8 cellular contexts compared by ENCODE assay signal in the genomic region with DNA sequence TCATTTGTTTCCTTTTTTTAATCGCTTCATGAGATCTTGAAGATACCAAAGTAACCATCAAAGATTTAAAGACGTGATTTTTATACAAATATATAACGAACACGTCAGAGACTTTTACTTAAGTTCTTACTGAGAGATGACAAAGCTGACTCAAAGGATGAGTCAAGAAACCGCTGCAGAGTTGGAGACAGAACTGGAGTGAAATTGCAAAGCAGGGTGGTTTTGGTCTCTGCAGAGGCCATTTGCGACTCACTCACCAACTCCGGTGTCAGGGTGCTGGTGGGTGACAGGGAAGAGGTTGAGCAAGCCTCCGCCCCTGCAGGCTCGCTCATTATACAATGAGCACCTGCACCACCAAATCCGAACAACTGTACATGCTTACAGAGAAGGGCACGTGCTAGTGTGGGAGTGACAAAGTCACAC.
DNase-seq lines count a peak whose midpoint lies in the region; ATAC-seq and TF ChIP-seq lines count a peak whose summit lies in the region.

No MANE protein-coding gene starts in this region.

- peaks cover 26% of the 10 kb centered on the region for H3K36me3 Mint-ChIP-seq in CD4-positive, CD25-positive, alpha-beta regulatory T cell
- peaks cover 75% of the 10 kb centered on the region for H3K36me3 Mint-ChIP-seq in activated T-helper 17 cell treated with anti-CD3 and anti-CD28 coated beads, Interleukin-2, amount 50 U/mL, for 72 hours (ENCODE audit: low read depth)
- peaks cover 38% of the 10 kb centered on the region for H3K36me3 Mint-ChIP-seq in progenitor cell of endocrine pancreas (ENCODE audit: insufficient read depth)

- peak overlapping the region; percentile 45 for H3K27ac ChIP-seq in CD4-positive, CD25-positive, alpha-beta regulatory T cell (ENCODE audit: insufficient read depth, low read length, poor library complexity, severe bottlenecking)
- H3K27ac ChIP-seq in neuronal stem cell (replicated peaks; ENCODE audit: low read length) (peak overlapping the region; percentile 53), suprapubic skin (no peak overlapping the region)

- peaks cover 15% of the 10 kb centered on the region for H3K36me3 ChIP-seq in CD4-positive, CD25-positive, alpha-beta regulatory T cell (ENCODE audit: control insufficient read depth, insufficient read depth, low read length)
- H3K36me3 ChIP-seq in neuronal stem cell (replicated peaks in 1 of 2; ENCODE audit: control insufficient read depth in 2 of 2, insufficient read depth in 2 of 2, low read length in 2 of 2) (peaks cover 27 to 64% of the 10 kb centered on the region in 2 donors), suprapubic skin (peaks cover 70% of the 10 kb centered on the region)

- H3K18ac ChIP-seq in neuronal stem cell (ENCODE audit: low read length): peak overlapping the region; percentile 64

- WGBS in neuronal stem cell (ENCODE audit: extremely low coverage in 2 of 2, insufficient read length in 2 of 2, insufficient replicate concordance in 1 of 2), 2 donors: no CpG with 5 or more reads among the region's 11 CpGs
- WGBS in suprapubic skin: 90% methylated on average over 11 of the region's 11 CpGs

- TF ChIP-seq POLR2A in suprapubic skin (IDR thresholded peaks at IDR 0.05): no peak

- H3K9me3 ChIP-seq in CD4-positive, CD25-positive, alpha-beta regulatory T cell (ENCODE audit: control insufficient read depth in 2 of 2, low read length in 2 of 2): no peaks in the 10 kb centered on the region
- H3K9me3 ChIP-seq in neuronal stem cell (replicated peaks in 1 of 2; ENCODE audit: control insufficient read depth in 2 of 2, insufficient read depth in 1 of 2, low read depth in 1 of 2, low read length in 2 of 2) (peaks cover 0 to 25% of the 10 kb centered on the region in 2 donors), suprapubic skin (no peaks in the 10 kb centered on the region)

- no peaks in the 10 kb centered on the region for H3K27me3 Mint-ChIP-seq in CD4-positive, CD25-positive, alpha-beta regulatory T cell
- no peaks in the 10 kb centered on the region for H3K27me3 Mint-ChIP-seq in activated T-helper 17 cell treated with anti-CD3 and anti-CD28 coated beads, Interleukin-2, amount 50 U/mL, for 72 hours
- no peaks in the 10 kb centered on the region for H3K27me3 Mint-ChIP-seq in progenitor cell of endocrine pancreas

- no peak overlapping the region for H3K4me2 ChIP-seq in neuronal stem cell (ENCODE audit: insufficient read depth, low read length, poor library complexity, severe bottlenecking)

- peak; percentile 28 to 51 (median 29) for DNase-seq in CD4-positive, CD25-positive, alpha-beta regulatory T cell
- DNase-seq in LHCN-M2 (ENCODE audit: low read depth): peak; percentile 90
- no peak for DNase-seq in neuronal stem cell (ENCODE audit: low spot score)
- no peak for DNase-seq in progenitor cell of endocrine pancreas (ENCODE audit: low spot score, unreplicated experiment)
- no peak for DNase-seq in mesenteric fat pad (ENCODE audit: low spot score)
- DNase-seq in NCI-H2171 (lab: John Stamatoyannopoulos, UW): no peak
- no peak for DNase-seq in suprapubic skin (ENCODE audit: low spot score in 2 of 2)

- peak overlapping the region; percentile 56 for H3K4me3 ChIP-seq in CD4-positive, CD25-positive, alpha-beta regulatory T cell (ENCODE audit: low read depth, low read length)
- H3K4me3 ChIP-seq in neuronal stem cell (ENCODE audit: low read length in 2 of 2) (no peak overlapping the region), suprapubic skin (no peak overlapping the region)

- no peak overlapping the region for H2AFZ ChIP-seq in neuronal stem cell (ENCODE audit: low read length)

- H3K4me1 Mint-ChIP-seq in CD4-positive, CD25-positive, alpha-beta regulatory T cell: peaks cover 2 to 15% (median 7%) of the 10 kb centered on the region in 4 donors
- H3K4me1 Mint-ChIP-seq in activated T-helper 17 cell treated with anti-CD3 and anti-CD28 coated beads, Interleukin-2, amount 50 U/mL, for 72 hours: peaks cover 11% of the 10 kb centered on the region
- H3K4me1 Mint-ChIP-seq in progenitor cell of endocrine pancreas (ENCODE audit: low read depth): no peaks in the 10 kb centered on the region

- TF ChIP-seq EP300 in suprapubic skin (IDR thresholded peaks at IDR 0.05): no peak

- no peaks in the 10 kb centered on the region for H3K9me3 Mint-ChIP-seq in CD4-positive, CD25-positive, alpha-beta regulatory T cell
- H3K9me3 Mint-ChIP-seq in activated T-helper 17 cell treated with anti-CD3 and anti-CD28 coated beads, Interleukin-2, amount 50 U/mL, for 72 hours: no peaks in the 10 kb centered on the region
- H3K9me3 Mint-ChIP-seq in progenitor cell of endocrine pancreas (ENCODE audit: low read depth): no peaks in the 10 kb centered on the region

- H3K4me3 Mint-ChIP-seq in CD4-positive, CD25-positive, alpha-beta regulatory T cell: peak overlapping the region; percentile 17 to 74 (median 48)
- peak overlapping the region; percentile 77 for H3K4me3 Mint-ChIP-seq in activated T-helper 17 cell treated with anti-CD3 and anti-CD28 coated beads, Interleukin-2, amount 50 U/mL, for 72 hours
- no peak overlapping the region for H3K4me3 Mint-ChIP-seq in progenitor cell of endocrine pancreas (ENCODE audit: low read depth)

- H3K23ac ChIP-seq in neuronal stem cell (ENCODE audit: low read depth, low read length, poor library complexity): no peak overlapping the region

- H4K8ac ChIP-seq in neuronal stem cell (ENCODE audit: low read depth, low read length): peak overlapping the region; percentile 43

- H3K4me1 ChIP-seq in CD4-positive, CD25-positive, alpha-beta regulatory T cell (ENCODE audit: control insufficient read depth, insufficient read depth, low read length, poor library complexity, severe bottlenecking): peaks cover 16% of the 10 kb centered on the region
- peaks cover 3 to 13% of the 10 kb centered on the region in 2 donors for H3K4me1 ChIP-seq in neuronal stem cell (ENCODE audit: control insufficient read depth in 2 of 2, insufficient read depth in 1 of 2, low read depth in 1 of 2, low read length in 2 of 2)
- no peaks in the 10 kb centered on the region for H3K4me1 ChIP-seq in suprapubic skin

- H3K79me1 ChIP-seq in neuronal stem cell (ENCODE audit: low read depth, low read length): peaks cover 15% of the 10 kb centered on the region

- no peak overlapping the region for H2BK5ac ChIP-seq in neuronal stem cell (ENCODE audit: low read length)

- H3K27ac Mint-ChIP-seq in CD4-positive, CD25-positive, alpha-beta regulatory T cell: peak overlapping the region in 2 of 3 donors; percentile 88 to 92
- H3K27ac Mint-ChIP-seq in activated T-helper 17 cell treated with anti-CD3 and anti-CD28 coated beads, Interleukin-2, amount 50 U/mL, for 72 hours: peak overlapping the region; percentile 96
- no peak overlapping the region for H3K27ac Mint-ChIP-seq in progenitor cell of endocrine pancreas

- no peak overlapping the region for H3K9ac ChIP-seq in neuronal stem cell (ENCODE audit: low read depth, low read length, poor library complexity)

- TF ChIP-seq CTCF in progenitor cell of endocrine pancreas (IDR thresholded peaks at IDR 0.05; ENCODE audit: unreplicated experiment): no peak
- no peak for TF ChIP-seq CTCF in suprapubic skin (IDR thresholded peaks at IDR 0.05)

- no peak overlapping the region for H2BK120ac ChIP-seq in neuronal stem cell (ENCODE audit: low read depth, low read length)

- no peak overlapping the region for H2BK12ac ChIP-seq in neuronal stem cell (ENCODE audit: low read length)

- H3K14ac ChIP-seq in neuronal stem cell (ENCODE audit: low read length): peak overlapping the region; percentile 56

- H4K91ac ChIP-seq in neuronal stem cell (ENCODE audit: low read depth, low read length, poor library complexity): no peak overlapping the region

- H3K27me3 ChIP-seq in CD4-positive, CD25-positive, alpha-beta regulatory T cell (ENCODE audit: control insufficient read depth, insufficient read depth, low read length): no peaks in the 10 kb centered on the region
- H3K27me3 ChIP-seq in neuronal stem cell (ENCODE audit: control insufficient read depth in 3 of 3, insufficient read depth in 3 of 3, low read depth in 1 of 3, low read length in 3 of 3) (no peaks in the 10 kb centered on the region), suprapubic skin (no peaks in the 10 kb centered on the region)

- no peak overlapping the region for H2BK15ac ChIP-seq in neuronal stem cell (ENCODE audit: low read length)

- H2AK5ac ChIP-seq in neuronal stem cell (ENCODE audit: low read depth, low read length): no peak overlapping the region

- peak; percentile 70 to 73 for ATAC-seq in CD4-positive, CD25-positive, alpha-beta regulatory T cell (ENCODE audit: low read depth in 2 of 2)
- peak; percentile 92 for ATAC-seq in activated T-helper 17 cell treated with anti-CD3 and anti-CD28 coated beads, Interleukin-2, amount 50 U/mL, for 72 hours (replicated peaks)

- H3K4ac ChIP-seq in neuronal stem cell (ENCODE audit: low read length): no peak overlapping the region

Comparison
In these comparisons a context has a peak if more than half of its experiments do, and no peak if none do; other contexts are left out.
1. DNase-seq: peak in CD4-positive, CD25-positive, alpha-beta regulatory T cell (3 of 3) and LHCN-M2 (single experiment); none in neuronal stem cell (single experiment), progenitor cell of endocrine pancreas (single experiment), mesenteric fat pad (single experiment), NCI-H2171 (single experiment) and suprapubic skin (0 of 2).